In the genomic region with DNA sequence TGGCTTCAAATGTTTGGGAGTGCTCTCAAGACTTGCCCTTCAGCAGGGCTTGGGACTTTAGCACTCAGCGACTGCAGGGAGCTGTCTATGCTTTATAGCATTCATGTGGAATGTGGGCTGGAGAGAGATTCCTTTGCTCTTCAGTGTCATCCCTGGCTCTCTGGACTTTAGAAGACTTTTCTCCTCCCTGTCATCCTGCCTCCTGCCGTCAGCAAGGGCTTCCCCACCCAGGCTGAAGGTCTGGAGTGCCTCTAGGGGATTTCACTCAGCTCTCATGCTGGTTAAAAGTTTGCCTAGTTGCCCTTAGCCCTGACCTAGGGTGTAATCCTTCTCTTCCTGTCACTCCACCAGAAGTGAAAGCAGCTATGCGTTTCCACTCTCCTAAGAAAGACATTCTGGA, we compare ENCODE assay signal across 17 cellular contexts.
DNase-seq lines count a peak whose midpoint lies in the region; TF ChIP-seq lines count a peak whose summit lies in the region.
"Had no signal": no experiment of that assay in that cellular context is flagged by ENCODE, and none has a peak within 500 bp of the region (broad histone marks: within the 10 kb centered on the region; RNA-seq: fewer than 3 reads in every experiment).

No MANE protein-coding gene starts in this region.

- H3K27ac ChIP-seq in coronary artery, result no peak overlapping the region
- H3K27ac ChIP-seq: psoas muscle, RWPE1 had no signal

- TF ChIP-seq CTCF in choroid plexus epithelial cell (conservative IDR thresholded peaks at IDR 0.05; ENCODE audit: low read depth, low read length) (no peak), coronary artery (IDR thresholded peaks at IDR 0.05) (no peak)

- H3K4me3 ChIP-seq in choroid plexus epithelial cell (ENCODE audit: low read depth, low read length), result no peak overlapping the region
- no peak overlapping the region for H3K4me3 ChIP-seq in coronary artery
- H3K4me3 ChIP-seq: psoas muscle had no signal

- peak; percentile 49 for DNase-seq in AG08395 (ENCODE audit: low spot score)
- DNase-seq in M059J (ENCODE audit: low read depth), result peak; percentile 48
- DNase-seq in choroid plexus epithelial cell (ENCODE audit: low read depth), result peak; percentile 33
- peak; percentile 33 for DNase-seq in left kidney (ENCODE audit: low read depth, low spot score)
- DNase-seq in coronary artery (ENCODE audit: low spot score), result no peak
- no peak for DNase-seq in amygdala (lab: John Stamatoyannopoulos, UW)
- DNase-seq in medulla oblongata (ENCODE audit: extremely low spot score), result no peak
- no peak for DNase-seq in NCI-H1930 (lab: John Stamatoyannopoulos, UW)
- DNase-seq: activated CD4-positive, alpha-beta T cell treated with anti-CD3 and anti-CD28 coated beads for 48 hours; DMS153; head of caudate nucleus; left colon; naive thymus-derived CD4-positive, alpha-beta T cell; NCI-H1092; psoas muscle; stimulated activated CD4-positive, alpha-beta T cell treated with anti-CD3 and anti-CD28 coated beads, Interleukin-1b, Interleukin-23, amount 100 ng/mL, for 48 hours had no signal

Comparison
In these comparisons a context has a peak if more than half of its experiments do, and no peak if none do; other contexts are left out.
1. DNase-seq: peak in AG08395 (single experiment), M059J (single experiment), choroid plexus epithelial cell (single experiment) and left kidney (single experiment); none in coronary artery (single experiment), amygdala (0 of 56), medulla oblongata (single experiment) and NCI-H1930 (0 of 2).